In the genomic region with DNA sequence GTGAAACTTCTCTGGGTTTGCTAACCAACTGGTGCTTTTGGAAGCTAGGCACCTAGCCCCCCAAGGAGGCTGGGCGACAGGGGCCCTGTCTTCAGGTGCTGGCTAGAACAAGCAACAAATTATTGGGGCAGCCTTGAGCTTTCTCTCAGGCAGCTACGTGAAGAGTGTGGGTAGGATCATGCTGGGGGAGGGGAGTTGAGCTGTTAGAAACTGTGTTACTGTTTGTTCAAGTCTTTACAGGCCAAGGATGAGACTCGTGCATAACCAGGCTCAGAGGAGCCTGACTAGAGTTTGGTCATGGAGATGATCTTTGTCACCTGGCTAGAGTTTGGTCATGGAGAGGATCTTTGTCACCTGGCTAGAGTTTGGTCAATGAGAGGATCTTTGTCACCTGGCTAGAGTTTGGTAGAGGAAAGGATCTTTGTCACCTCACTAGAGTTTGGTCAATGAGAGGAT, we compare ENCODE assay signal across 19 cellular contexts.
"Had no signal": no experiment of that assay in that cellular context is flagged by ENCODE, and none has a peak within 500 bp of the region (broad histone marks: within the 10 kb centered on the region; RNA-seq: fewer than 3 reads in every experiment).

No MANE protein-coding gene starts in this region.

- H3K4me1 ChIP-seq: SJSA1 had no signal

- H3K36me3 ChIP-seq: SJSA1 had no signal

- H3K27ac ChIP-seq: SJSA1, SK-N-MC had no signal

- DNase-seq: KBM-7, MV-4-11, NCI-H1048, NCI-H1105, NCI-H1417, NCI-H1436 treated with DMSO at 0.1 percent for 48 hours, NCI-H1694, NCI-H187 treated with DMSO at 0.1 percent for 48 hours, NCI-H2029 treated with DMSO at 0.1 percent for 48 hours, NCI-H2171 treated with DMSO at 0.1 percent for 48 hours, NCI-H345, NCI-H524, NCI-H526 treated with DMSO at 0.1 percent for 48 hours, NCI-H748 treated with DMSO at 0.1 percent for 48 hours, Right ventricle myocardium superior, RPMI8226, SIG-M5 had no signal

- H3K27me3 ChIP-seq: SJSA1 had no signal

- H3K4me3 ChIP-seq: SJSA1, SK-N-MC had no signal

- H3K9me3 ChIP-seq: SJSA1 had no signal
